ENCODE assay signal across 10 cellular contexts in genomic region chr12:106780010-106780625, GRCh38. TPM values are rescaled to one million over a fixed set of nuclear protein-coding genes. Genes with fewer than 3 reads are reported as not detected.
DNase-seq lines count a peak whose midpoint lies in the region; ATAC-seq and TF ChIP-seq lines count a peak whose summit lies in the region.
"Had no signal": no experiment of that assay in that cellular context is flagged by ENCODE, and none has a peak within 500 bp of the region (broad histone marks: within the 10 kb centered on the region; RNA-seq: fewer than 3 reads in every experiment).

No MANE protein-coding gene starts in this region.

- DNase-seq in COLO668 (lab: John Stamatoyannopoulos, UW; ENCODE audit: unreplicated experiment): peak; percentile 53
- DNase-seq in HT1080 (ENCODE audit: low read depth): peak; percentile 34
- DNase-seq in SK-N-SH: peak; percentile 42
- DNase-seq in foreskin keratinocyte: peak; percentile 25 to 68
- no peak for DNase-seq in glutamatergic neuron
- DNase-seq in OCI-M2 (lab: John Stamatoyannopoulos, UW; ENCODE audit: unreplicated experiment): no peak
- DNase-seq in NOMO-1 treated with DMSO at 0.1 percent for 48 hours (lab: John Stamatoyannopoulos, UW; ENCODE audit: unreplicated experiment): no peak

- H3K36me3 Mint-ChIP-seq in glutamatergic neuron (ENCODE audit: unreplicated experiment): no peaks in the 10 kb centered on the region

- TF ChIP-seq CTCF in SK-N-SH (IDR thresholded peaks at IDR 0.05) (no peak), foreskin keratinocyte (conservative IDR thresholded peaks at IDR 0.05) (no peak), glutamatergic neuron (IDR thresholded peaks at IDR 0.05; ENCODE audit: partially characterized antibody, unreplicated experiment) (no peak)

- peaks cover under 1 to 2% of the 10 kb centered on the region in 2 experiments for H3K36me3 ChIP-seq in SK-N-SH (replicated peaks in 1 of 2; ENCODE audit: control insufficient read depth in 1 of 2, insufficient read depth in 2 of 2, low read length in 1 of 2)

- peaks cover 9% of the 10 kb centered on the region for H3K4me1 Mint-ChIP-seq in glutamatergic neuron (ENCODE audit: low read depth, unreplicated experiment)

- TF ChIP-seq RAD21 in SK-N-SH (IDR thresholded peaks at IDR 0.05; ENCODE audit: low read length): no peak

- no peak overlapping the region for H3K9ac ChIP-seq in SK-N-SH

- H3K27me3 ChIP-seq in SK-N-SH (ENCODE audit: insufficient read depth) (no peaks in the 10 kb centered on the region), foreskin keratinocyte (no peaks in the 10 kb centered on the region)

- H2AFZ ChIP-seq in SK-N-SH (ENCODE audit: low read depth): no peak overlapping the region

- no peaks in the 10 kb centered on the region for H3K9me3 ChIP-seq in SK-N-SH

- ATAC-seq in foreskin keratinocyte: peak; percentile 88
- no peak for ATAC-seq in HG02759 (IDR thresholded peaks at IDR 0.05; ENCODE audit: unreplicated experiment)
- ATAC-seq: activated T-helper 17 cell treated with anti-CD3 and anti-CD28 coated beads, Interleukin-2, amount 50 U/mL, for 72 hours; stimulated activated memory B cell treated with anti-CD40 and anti-IgM and Interleukin-4, amounts not matched to agents 10 μg/mL and 1 μg/mL and 100 μg/mL, for 72 hours had no signal

- no peak overlapping the region for H3K4me3 ChIP-seq in SK-N-SH (ENCODE audit: low read depth in 2 of 2, low read length in 1 of 2)

- H3K27ac ChIP-seq in SK-N-SH (ENCODE audit: low read depth in 2 of 2, low read length in 1 of 2) (peak overlapping the region in 1 of 2 experiments; percentile 11; a peak in 1 of 4 replicates), foreskin keratinocyte (peak overlapping the region; percentile 4)

- peaks cover 83% of the 10 kb centered on the region for H3K79me2 ChIP-seq in SK-N-SH (ENCODE audit: insufficient read depth)

- no peaks in the 10 kb centered on the region for H3K9me2 ChIP-seq in SK-N-SH

- peaks cover 4 to 15% of the 10 kb centered on the region in 2 experiments; a peak in 3 of 4 replicates for H3K4me1 ChIP-seq in SK-N-SH (ENCODE audit: control insufficient read depth in 1 of 2, insufficient read depth in 2 of 2, low read depth in 1 of 2, low read length in 1 of 2)
- H3K4me1 ChIP-seq in foreskin keratinocyte: no peaks in the 10 kb centered on the region

- TF ChIP-seq EP300 in SK-N-SH (IDR thresholded peaks at IDR 0.05; ENCODE audit: borderline replicate concordance in 1 of 2, low read depth in 1 of 2, low read length in 1 of 2): peak; percentile 9 to 28; a peak in 2 of 4 replicates

- no peak overlapping the region for H3K4me3 Mint-ChIP-seq in glutamatergic neuron (ENCODE audit: unreplicated experiment)
- H3K4me3 Mint-ChIP-seq: activated T-helper 17 cell treated with anti-CD3 and anti-CD28 coated beads, Interleukin-2, amount 50 U/mL, for 72 hours; stimulated activated memory B cell treated with anti-CD40 and anti-IgM and Interleukin-4, amounts not matched to agents 10 μg/mL and 1 μg/mL and 100 μg/mL, for 72 hours had no signal

- 3% methylated on average over 3 of the region's 3 CpGs for WGBS in SK-N-SH (ENCODE audit: low lambda C conversion rate)

- no peak overlapping the region for H3K4me2 ChIP-seq in SK-N-SH

- H3K27ac Mint-ChIP-seq in glutamatergic neuron (ENCODE audit: unreplicated experiment): no peak overlapping the region
- H3K27ac Mint-ChIP-seq: activated T-helper 17 cell treated with anti-CD3 and anti-CD28 coated beads, Interleukin-2, amount 50 U/mL, for 72 hours; stimulated activated memory B cell treated with anti-CD40 and anti-IgM and Interleukin-4, amounts not matched to agents 10 μg/mL and 1 μg/mL and 100 μg/mL, for 72 hours had no signal

- H3K9me3 Mint-ChIP-seq in glutamatergic neuron (ENCODE audit: unreplicated experiment): peaks cover 4% of the 10 kb centered on the region
- H3K9me3 Mint-ChIP-seq: activated T-helper 17 cell treated with anti-CD3 and anti-CD28 coated beads, Interleukin-2, amount 50 U/mL, for 72 hours; stimulated activated memory B cell treated with anti-CD40 and anti-IgM and Interleukin-4, amounts not matched to agents 10 μg/mL and 1 μg/mL and 100 μg/mL, for 72 hours had no signal

- H3F3A ChIP-seq in SK-N-SH (replicated peaks; ENCODE audit: insufficient read depth): peaks cover 10% of the 10 kb centered on the region

- POLR2A ChIA-PET in SK-N-SH (lab: Yijun Ruan, JAX): no interaction called here

- no peaks in the 10 kb centered on the region for H3K27me3 Mint-ChIP-seq in glutamatergic neuron (ENCODE audit: unreplicated experiment)
- H3K27me3 Mint-ChIP-seq: activated T-helper 17 cell treated with anti-CD3 and anti-CD28 coated beads, Interleukin-2, amount 50 U/mL, for 72 hours; stimulated activated memory B cell treated with anti-CD40 and anti-IgM and Interleukin-4, amounts not matched to agents 10 μg/mL and 1 μg/mL and 100 μg/mL, for 72 hours had no signal

- H4K20me1 ChIP-seq in SK-N-SH (ENCODE audit: insufficient read depth): peaks cover 10% of the 10 kb centered on the region; the same call in 1 of the 2 replicates

- CTCF ChIA-PET in SK-N-SH (lab: Yijun Ruan, JAX): interaction anchor here (1.2 kb wide), 1 partner anchor 139 kb away, joined by 4 read pairs; no protein-coding TSS in a partner anchor

TF ChIP-seq in SK-N-SH, 30 proteins besides CTCF, POLR2A, EP300 and RAD21 (continues in another document):
- TF ChIP-seq FOXJ3 (CRISPR knock-in tag; IDR thresholded peaks at IDR 0.05) (no peak), NRF1 (IDR thresholded peaks at IDR 0.05; ENCODE audit: low read depth, low read length) (no peak), TEAD4 (IDR thresholded peaks at IDR 0.05; ENCODE audit: borderline replicate concordance, insufficient read depth) (peak; percentile 50; the same call in 1 of the 2 replicates), ELF1 (IDR thresholded peaks at IDR 0.05) (no peak), MEF2A (IDR thresholded peaks at IDR 0.05; ENCODE audit: borderline replicate concordance, low read depth) (no peak), RFX5 (IDR thresholded peaks at IDR 0.05; ENCODE audit: low read length) (no peak), IRF3 (IDR thresholded peaks at IDR 0.05; ENCODE audit: low read depth, low read length) (no peak), GABPA (IDR thresholded peaks at IDR 0.05; ENCODE audit: low read depth) (no peak), MXI1 (IDR thresholded peaks at IDR 0.05; ENCODE audit: low read depth, low read length) (no peak), SMC3 (IDR thresholded peaks at IDR 0.05; ENCODE audit: low read depth, low read length) (no peak), NFIC (IDR thresholded peaks at IDR 0.05; ENCODE audit: borderline replicate concordance) (peak; percentile 9; the same call in 1 of the 2 replicates), TCF12 (IDR thresholded peaks at IDR 0.05) (peak; percentile 94), FOXM1 (IDR thresholded peaks at IDR 0.05; ENCODE audit: low read depth) (no peak), MAX (IDR thresholded peaks at IDR 0.05; ENCODE audit: low read depth) (no peak), PBX3 (IDR thresholded peaks at IDR 0.05) (peak; percentile 74), POLR2AphosphoS5 (IDR thresholded peaks at IDR 0.05; ENCODE audit: low read depth, low read length) (peak; percentile 34; the same call in 1 of the 2 replicates)

RNA-seq across cellular contexts. Expression of gene RIC8B, which starts 5.6 kb away (rescaled TPM):
- total RNA-seq in HT1080 (2014; rRNA removed; shearing (Covaris generic)): 12.6 and 12.7 TPM in 2 replicates
- 6.3 and 8.3 TPM in 2 replicates for polyA plus RNA-seq in HT1080 (2015; cell fraction: cytosol; rRNA removed)
- polyA plus RNA-seq in HT1080 (2015; cell fraction: nucleus; rRNA removed): 14.0 and 17.1 TPM in 2 replicates
- polyA plus RNA-seq in SK-N-SH (2012; rRNA removed) (6.2 and 9.2 TPM in 2 replicates), foreskin keratinocyte (3.0 and 4.4 TPM in 2 replicates)
- polyA plus RNA-seq in SK-N-SH (2012; cell fraction: cytosol; rRNA removed): 6.4 and 6.7 TPM in 2 replicates
- 14.5 and 24.9 TPM in 2 replicates for polyA plus RNA-seq in SK-N-SH (2012; cell fraction: nucleus; rRNA removed)
- total RNA-seq in foreskin keratinocyte (5.8 and 8.0 TPM in 2 replicates), glutamatergic neuron (ENCODE audit: unreplicated experiment) (21.3 TPM)

Comparison
In these comparisons a context has a peak if more than half of its experiments do, and no peak if none do; other contexts are left out.
1. DNase-seq: peak in COLO668 (single experiment), HT1080 (single experiment), SK-N-SH (single experiment) and foreskin keratinocyte (2 of 2); none in glutamatergic neuron (single experiment), OCI-M2 (single experiment) and NOMO-1 treated with DMSO at 0.1 percent for 48 hours (single experiment).